Comparison of ENCODE assay signal across 8 cellular contexts in the genomic region with DNA sequence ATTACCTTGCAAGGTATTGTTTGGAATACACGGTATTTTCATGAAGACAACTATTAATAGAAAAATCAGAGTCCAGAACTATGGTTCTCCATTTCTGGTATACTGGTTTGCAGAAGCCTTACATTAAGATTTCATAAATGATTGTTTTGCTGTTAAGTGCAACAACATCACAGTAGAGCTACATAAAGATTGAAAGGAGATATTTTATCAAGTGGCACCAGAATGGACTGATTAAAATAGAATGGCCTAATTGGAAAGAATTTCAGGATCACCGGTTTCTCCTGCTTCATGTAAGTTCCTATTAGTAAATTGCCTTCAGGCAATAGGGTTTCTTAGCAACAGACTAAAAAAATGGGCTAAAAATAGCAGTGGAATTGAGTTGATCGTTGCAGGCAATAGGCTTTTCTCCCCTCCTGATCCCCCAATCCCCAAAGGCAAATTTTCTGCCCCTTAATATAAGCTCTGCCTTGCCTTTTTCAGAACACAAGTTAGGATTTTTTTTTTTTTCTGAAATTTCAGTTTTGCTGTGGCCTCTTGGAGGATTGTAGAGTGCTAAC. TPM values are rescaled to one million over a fixed set of nuclear protein-coding genes. Genes with fewer than 3 reads are reported as not detected.
DNase-seq lines count a peak whose midpoint lies in the region; ATAC-seq, FAIRE-seq and TF ChIP-seq lines count a peak whose summit lies in the region.

No MANE protein-coding gene starts in this region.

- H3K4me1 ChIP-seq in A549 = peaks cover 27% of the 10 kb centered on the region; the same call in 1 of the 3 replicates
- peaks cover 6% of the 10 kb centered on the region for H3K4me1 ChIP-seq in mesodermal cell (ENCODE audit: control insufficient read depth, insufficient read depth, low read length, poor library complexity, severe bottlenecking)

- H3K27me3 Mint-ChIP-seq in central memory CD8-positive, alpha-beta T cell = no peaks in the 10 kb centered on the region

- H3K4me1 Mint-ChIP-seq in central memory CD8-positive, alpha-beta T cell = peaks cover 31% of the 10 kb centered on the region

- no peak for TF ChIP-seq CTCF in A549 (IDR thresholded peaks at IDR 0.05)

- peaks cover under 1% of the 10 kb centered on the region for H3K9me3 Mint-ChIP-seq in central memory CD8-positive, alpha-beta T cell

- CTCF ChIA-PET in A549 (lab: Yijun Ruan, JAX) = interaction anchor here (0.6 to 1.2 kb wide), 3 partner anchors 11 to 85 kb away, joined by 3 read pairs; no protein-coding TSS in a partner anchor

- H3K36me3 ChIP-seq in mesodermal cell (ENCODE audit: control insufficient read depth, insufficient read depth, low read length) = peaks cover 11% of the 10 kb centered on the region

- ATAC-seq in A549 (no peak), GM19035 (IDR thresholded peaks at IDR 0.05; ENCODE audit: unreplicated experiment) (no peak)
- ATAC-seq in central memory CD8-positive, alpha-beta T cell (replicated peaks; ENCODE audit: extremely low read depth, poor library complexity, severe bottlenecking) = no peak

- peak overlapping the region; percentile 97 for H3K4me3 Mint-ChIP-seq in central memory CD8-positive, alpha-beta T cell

- TF ChIP-seq EP300 in A549 (IDR thresholded peaks at IDR 0.05) = no peak

- FAIRE-seq in A549 (lab: Jason Lieb, UNC) (no peak), GM12891 (lab: Jason Lieb, UNC) (no peak)

- no peak for TF ChIP-seq RAD21 in A549 (conservative IDR thresholded peaks at IDR 0.05 in 1 of 2, IDR thresholded peaks at IDR 0.05 in 1 of 2)

- H3K27ac ChIP-seq in A549 (peak overlapping the region; percentile 93 to 97), mesodermal cell (ENCODE audit: low read depth, low read length, severe bottlenecking) (peak overlapping the region; percentile 99)

- H3K27ac Mint-ChIP-seq in central memory CD8-positive, alpha-beta T cell (ENCODE audit: low read depth) = peak overlapping the region; percentile 94

- POLR2A ChIA-PET in A549 (lab: Yijun Ruan, JAX) = interaction anchor here (1.2 to 2.0 kb wide), 10 partner anchors 8 to 1274 kb away, joined by 4 to 20 read pairs (median 6); a partner anchor contains a TSS

- TF ChIP-seq POLR2A in A549 (IDR thresholded peaks at IDR 0.05; ENCODE audit: low read length) (no peak), GM12891 (IDR thresholded peaks at IDR 0.05; ENCODE audit: low read depth, low read length) (no peak)

- peaks cover 18% of the 10 kb centered on the region for H3K36me3 Mint-ChIP-seq in central memory CD8-positive, alpha-beta T cell (ENCODE audit: insufficient read depth)

- H3K4me3 ChIP-seq in A549 (peak overlapping the region; percentile 91), GM08714 (ENCODE audit: low read length) (peak overlapping the region; percentile 88), mesodermal cell (ENCODE audit: extremely low read depth, insufficient read depth, low read length, poor library complexity, severe bottlenecking) (peak overlapping the region; percentile 87)

- H3K9me3 ChIP-seq in A549 (no peaks in the 10 kb centered on the region), mesodermal cell (ENCODE audit: control insufficient read depth, low read length) (peaks cover 6% of the 10 kb centered on the region)

- 3% methylated on average over 3 of the region's 3 CpGs for WGBS in A549 (ENCODE audit: missing lambda C conversion rate)
- 0% methylated on average over 1 of the region's 3 CpGs for WGBS in mesodermal cell (ENCODE audit: insufficient coverage in 2 of 2), 2 experiments

- DNase-seq in A549 (ENCODE audit: low read depth in 1 of 2, low spot score in 1 of 2) = peak in 1 of 2 experiments; percentile 9
- peak; percentile 73 for DNase-seq in NCI-H82 treated with DMSO at 0.1 percent for 48 hours (lab: John Stamatoyannopoulos, UW; ENCODE audit: unreplicated experiment)
- DNase-seq in central memory CD8-positive, alpha-beta T cell (ENCODE audit: low spot score in 2 of 2) = no peak
- no peak for DNase-seq in amygdala (lab: John Stamatoyannopoulos, UW)
- DNase-seq in GM12891 (ENCODE audit: insufficient read length, low spot score) = no peak

- H3K4me2 ChIP-seq in A549 = peak overlapping the region; percentile 96

TF ChIP-seq in A549, 52 proteins besides CTCF, POLR2A, EP300 and RAD21:
- TF ChIP-seq FOSB (CRISPR knock-in tag; IDR thresholded peaks at IDR 0.05) = 0 out of 2 replicates have a peak, but pooled peaks have one; percentile 32
- TF ChIP-seq FOXS1 (CRISPR knock-in tag; IDR thresholded peaks at IDR 0.05) = no peak

TF ChIP-seq in GM12891, 5 proteins besides CTCF, POLR2A, EP300 and RAD21:
- TF ChIP-seq SPI1 (IDR thresholded peaks at IDR 0.05; ENCODE audit: low read depth, low read length) (no peak), POLR2AphosphoS5 (IDR thresholded peaks at IDR 0.05; ENCODE audit: low read depth, low read length) (no peak), PAX5 (IDR thresholded peaks at IDR 0.05; ENCODE audit: insufficient read depth, low read length, severe bottlenecking) (no peak), POU2F2 (IDR thresholded peaks at IDR 0.05; ENCODE audit: low read depth, low read length) (no peak), TAF1 (IDR thresholded peaks at IDR 0.05; ENCODE audit: low read depth, low read length) (no peak)

RNA-seq across cellular contexts. Expression of a gene that starts 0.9 kb away (rescaled TPM):
- polyA plus RNA-seq in A549 (2011; rRNA removed) (1.2 and 2.0 TPM in 2 replicates), A549 (2017; fragmentation: RNase III; extraction: RNeasy Plus Mini Kit Qiagen cat#74134 plus additional on column Dnase treatment) (1.3 to 1.8 TPM (median 1.6 TPM) in 3 replicates)
- polyA plus RNA-seq in A549 (2012; cell fraction: cytosol; rRNA removed) = 0.91 and 1.2 TPM in 2 replicates
- polyA plus RNA-seq in A549 (2012; cell fraction: nucleus; rRNA removed) = 0.53 and 1.0 TPM in 2 replicates
- polyA minus RNA-seq in A549 (2011; rRNA and poly(A)+ RNA removed) = 2.3 and 3.9 TPM in 2 replicates
- polyA plus RNA-seq in mesodermal cell (2013, experiment 1 of 2) = 6.0 TPM
- polyA plus RNA-seq in mesodermal cell (2013, experiment 2 of 2) = 7.7 TPM
- 0.45 TPM for polyA plus RNA-seq in GM12891 (2012; ENCODE audit: low read depth, missing spikeins)

RNA-seq across cellular contexts. Expression of a gene that starts 1.3 kb away (rescaled TPM):
- polyA plus RNA-seq in A549 (2011; rRNA removed) (48.6 and 61.8 TPM in 2 replicates), A549 (2017; fragmentation: RNase III; extraction: RNeasy Plus Mini Kit Qiagen cat#74134 plus additional on column Dnase treatment) (49.1 to 55.4 TPM (median 49.3 TPM) in 3 replicates)
- 14.8 and 16.5 TPM in 2 replicates for polyA plus RNA-seq in A549 (2012; cell fraction: cytosol; rRNA removed)
- polyA plus RNA-seq in A549 (2012; cell fraction: nucleus; rRNA removed) = 11.7 and 12.6 TPM in 2 replicates
- 17.5 and 19.5 TPM in 2 replicates for polyA minus RNA-seq in A549 (2011; rRNA and poly(A)+ RNA removed)
- 38.7 TPM for polyA plus RNA-seq in mesodermal cell (2013, experiment 1 of 2)
- 45.4 TPM for polyA plus RNA-seq in mesodermal cell (2013, experiment 2 of 2)
- 25.2 TPM for polyA plus RNA-seq in GM12891 (2012; ENCODE audit: low read depth, missing spikeins)
